ENCODE assay signal across 20 cellular contexts in genomic region chr2:223590964-223591363, GRCh38. TPM values are rescaled to one million over a fixed set of nuclear protein-coding genes. Genes with fewer than 3 reads are reported as not detected.
DNase-seq lines count a peak whose midpoint lies in the region; ATAC-seq and TF ChIP-seq lines count a peak whose summit lies in the region.
"Had no signal": no experiment of that assay in that cellular context is flagged by ENCODE, and none has a peak within 500 bp of the region (broad histone marks: within the 10 kb centered on the region; RNA-seq: fewer than 3 reads in every experiment).

No MANE protein-coding gene starts in this region.

- H2AFZ ChIP-seq in IMR-90 (replicated peaks; ENCODE audit: low read length, poor library complexity), result no peak overlapping the region

- TF ChIP-seq POLR2A in IMR-90 (IDR thresholded peaks at IDR 0.05; ENCODE audit: low read depth, low read length) (no peak), breast epithelium (IDR thresholded peaks at IDR 0.05) (no peak)

- no peak overlapping the region for H2AK5ac ChIP-seq in IMR-90 (ENCODE audit: low read depth, low read length)

- H3K4ac ChIP-seq in IMR-90 (ENCODE audit: low read depth, low read length), result no peak overlapping the region

- no peaks in the 10 kb centered on the region for H4K20me1 ChIP-seq in IMR-90 (ENCODE audit: insufficient read depth, low read length)

- CTCF ChIA-PET in IMR-90 (lab: Yijun Ruan, JAX), result no interaction called here

- DNase-seq in DMS153 (lab: John Stamatoyannopoulos, UW) (peak; percentile 61), IMR-90 (peak; percentile 92), adipocyte (ENCODE audit: low read depth) (peak; percentile 51), lung microvascular endothelial cell (ENCODE audit: low read depth in 2 of 2) (peak; percentile 48 to 81), GM03348 (ENCODE audit: low spot score) (no peak), breast epithelium (ENCODE audit: low spot score in 2 of 2) (no peak), cerebellar nuclear complex (lab: John Stamatoyannopoulos, UW) (no peak)
- DNase-seq: activated CD4-positive, CD25-positive, alpha-beta regulatory T cell treated with anti-CD3 and anti-CD28 coated beads, Interleukin-2, amount 50 U/mL, for 72 hours; activated naive CD4-positive, alpha-beta T cell treated with anti-CD3 and anti-CD28 coated beads, Interleukin-2, amount 10 ng/mL, durations not matched to agents 7 days and 5 days; activated T-cell treated with anti-CD3 and anti-CD28 coated beads, Interleukin-2, amount 50 U/mL, for 48 hours; anterior cingulate cortex; effector memory CD8-positive, alpha-beta T cell; heart left ventricle; left ventricle myocardium superior; NCI-H524 treated with DMSO at 0.1 percent for 48 hours; upper lobe of left lung had no signal

- H3K36me3 ChIP-seq in IMR-90 (ENCODE audit: control insufficient read depth, insufficient read depth, low read length), result no peaks in the 10 kb centered on the region
- no peaks in the 10 kb centered on the region for H3K36me3 ChIP-seq in adipocyte (ENCODE audit: control insufficient read depth, insufficient read depth, low read length, severe bottlenecking)
- no peaks in the 10 kb centered on the region for H3K36me3 ChIP-seq in breast epithelium
- H3K36me3 ChIP-seq: esophagus muscularis mucosa, heart left ventricle, neutrophil, upper lobe of left lung had no signal

- no peak for TF ChIP-seq CTCF in IMR-90 (conservative IDR thresholded peaks at IDR 0.05; ENCODE audit: low read depth, low read length)
- TF ChIP-seq CTCF in breast epithelium (IDR thresholded peaks at IDR 0.05), result no peak

- H3K18ac ChIP-seq in IMR-90 (ENCODE audit: low read depth, low read length), result peak overlapping the region; percentile 85; the same call in 1 of the 2 replicates

- H3K9me1 ChIP-seq in IMR-90 (ENCODE audit: insufficient read depth, low read length), result no peaks in the 10 kb centered on the region

- TF ChIP-seq RAD21 in IMR-90 (IDR thresholded peaks at IDR 0.05; ENCODE audit: low read length), result no peak

- H3K4me3 ChIP-seq in IMR-90 (ENCODE audit: insufficient read depth, low read depth, low read length) (no peak overlapping the region), adipocyte (ENCODE audit: low read length) (no peak overlapping the region), breast epithelium (no peak overlapping the region)
- H3K4me3 ChIP-seq: esophagus muscularis mucosa, heart left ventricle, upper lobe of left lung had no signal

- no peaks in the 10 kb centered on the region for H3K27me3 ChIP-seq in IMR-90 (ENCODE audit: control insufficient read depth, insufficient read depth, low read length)
- H3K27me3 ChIP-seq in adipocyte (replicated peaks; ENCODE audit: control insufficient read depth, insufficient read depth, low read length), result no peaks in the 10 kb centered on the region
- no peaks in the 10 kb centered on the region for H3K27me3 ChIP-seq in breast epithelium
- H3K27me3 ChIP-seq: esophagus muscularis mucosa, heart left ventricle, upper lobe of left lung had no signal

- peak; percentile 84 for ATAC-seq in IMR-90 (ENCODE audit: low read depth)
- ATAC-seq: effector memory CD8-positive, alpha-beta T cell; heart left ventricle; left ventricle myocardium superior; Right ventricle myocardium inferior had no signal

- no peak overlapping the region; the same call in 1 of the 2 replicates for H2BK20ac ChIP-seq in IMR-90 (ENCODE audit: low read depth, low read length)

- H3K79me1 ChIP-seq in IMR-90 (ENCODE audit: low read depth in 1 of 2, low read length in 2 of 2), result no peaks in the 10 kb centered on the region

- H4K5ac ChIP-seq in IMR-90 (ENCODE audit: low read depth, low read length), result no peak overlapping the region; the same call in 1 of the 2 replicates

- no peaks in the 10 kb centered on the region for H3K9me3 ChIP-seq in IMR-90 (ENCODE audit: control insufficient read depth, insufficient read depth, low read length)
- H3K9me3 ChIP-seq in adipocyte (ENCODE audit: control insufficient read depth, low read length), result no peaks in the 10 kb centered on the region
- H3K9me3 ChIP-seq in breast epithelium, result no peaks in the 10 kb centered on the region
- H3K9me3 ChIP-seq: esophagus muscularis mucosa, heart left ventricle, neutrophil, upper lobe of left lung had no signal

- H3K27ac ChIP-seq in IMR-90 (ENCODE audit: insufficient read depth, low read length) (no peak overlapping the region), breast epithelium (no peak overlapping the region)
- H3K27ac ChIP-seq: esophagus muscularis mucosa, heart left ventricle, HL-60, neutrophil, upper lobe of left lung had no signal

- POLR2A ChIA-PET in IMR-90 (lab: Charles Lee; ENCODE audit: unreplicated experiment), result no interaction called here

- H4K91ac ChIP-seq in IMR-90 (ENCODE audit: insufficient read depth, low read depth, low read length), result no peak overlapping the region

- H3K4me1 ChIP-seq in IMR-90 (ENCODE audit: control insufficient read depth, insufficient read depth, low read length), result peaks cover 6% of the 10 kb centered on the region; the same call in 1 of the 2 replicates
- H3K4me1 ChIP-seq in adipocyte (ENCODE audit: control insufficient read depth, insufficient read depth, low read length), result peaks cover 16% of the 10 kb centered on the region
- no peaks in the 10 kb centered on the region for H3K4me1 ChIP-seq in breast epithelium
- H3K4me1 ChIP-seq: esophagus muscularis mucosa had no signal

- H3K4me2 ChIP-seq in IMR-90 (ENCODE audit: low read depth, low read length), result peak overlapping the region; percentile 84

- no peak overlapping the region for H3K23ac ChIP-seq in IMR-90 (ENCODE audit: low read depth, low read length)

- H3K9ac ChIP-seq in IMR-90 (ENCODE audit: low read depth, low read length) (no peak overlapping the region), adipocyte (ENCODE audit: low read length) (no peak overlapping the region)

- 0 out of 3 replicates have a peak overlapping the region, but pooled peaks have one; percentile 10 for H2BK15ac ChIP-seq in IMR-90 (ENCODE audit: low read depth, low read length)

- intact Hi-C loops in IMR-90 (cut with micrococcal nuclease), result no loop called here
- intact Hi-C loops in breast epithelium (cut with DNase I; ENCODE audit: low total_unique reads), result no loop called here

- BruUV-seq in IMR-90 (replicated peaks; lab: Mats Ljungman, UMichigan), result no TSS peak

- H3K56ac ChIP-seq in IMR-90 (ENCODE audit: extremely low read depth, insufficient read depth, low read length), result no peak overlapping the region

- H2AK9ac ChIP-seq in IMR-90 (replicated peaks; ENCODE audit: low read depth, low read length, poor library complexity), result no peak overlapping the region

- no peak overlapping the region; the same call in 1 of the 2 replicates for H2BK120ac ChIP-seq in IMR-90 (ENCODE audit: low read depth, low read length)

- H2BK5ac ChIP-seq in IMR-90 (ENCODE audit: low read depth, low read length, poor library complexity, severe bottlenecking), result peak overlapping the region; percentile 35

- dilution Hi-C loops in IMR-90 (cut with HindIII; ENCODE audit: low sequenced_read_pairs, unreplicated experiment), result no loop called here

- H4K8ac ChIP-seq in IMR-90 (ENCODE audit: low read depth in 2 of 2, low read length in 2 of 2), result no peak overlapping the region; a peak in 1 of 4 replicates

- in situ Hi-C loops in IMR-90 (cut with MboI; ENCODE audit: low sequenced_read_pairs), result loop anchor here (25.0 kb wide), 1 partner anchor 971 kb away; no protein-coding TSS in a partner anchor

- H3K14ac ChIP-seq in IMR-90 (replicated peaks; ENCODE audit: low read depth, low read length), result no peak overlapping the region

TF ChIP-seq in IMR-90, 13 proteins besides CTCF, POLR2A, EP300 and RAD21:
- TF ChIP-seq FOS (IDR thresholded peaks at IDR 0.05; ENCODE audit: low read depth, low read length), result peak; percentile 19; the same call in 1 of the 2 replicates
- no peak for TF ChIP-seq MAFK (IDR thresholded peaks at IDR 0.05; ENCODE audit: low read depth, low read length)

RNA-seq across cellular contexts. Expression of gene SCG2, which starts 11.2 kb away (rescaled TPM):
- total RNA-seq in IMR-90 (2012; rRNA removed), result 0.36 and 0.56 TPM in 2 replicates
- 0.26 and 0.46 TPM in 2 replicates for polyA plus RNA-seq in IMR-90 (2012; rRNA removed)
- polyA plus RNA-seq in IMR-90 (2012; cell fraction: cytosol; rRNA removed), result 0.13 and 0.14 TPM in 2 replicates
- 0.08 and 1.2 TPM in 2 replicates for polyA plus RNA-seq in IMR-90 (2012; cell fraction: nucleus; rRNA removed; ENCODE audit: low replicate concordance)
- total RNA-seq in lung microvascular endothelial cell, result under 0.01 TPM in 1 of 2 replicates, not detected in the other
- under 1 TPM in 2 of 3 donors, not detected in 1; 0.32 to 0.66 TPM for total RNA-seq in breast epithelium
- total RNA-seq: left ventricle myocardium superior, Right ventricle myocardium inferior had no signal

Comparison
In these comparisons a context has a peak if more than half of its experiments do, and no peak if none do; other contexts are left out.
1. DNase-seq: peak in DMS153 (single experiment), IMR-90 (single experiment), adipocyte (single experiment) and lung microvascular endothelial cell (2 of 2); none in GM03348 (single experiment), breast epithelium (0 of 2) and cerebellar nuclear complex (0 of 2).